Comparison of ENCODE assay signal across 8 cellular contexts in the genomic region with DNA sequence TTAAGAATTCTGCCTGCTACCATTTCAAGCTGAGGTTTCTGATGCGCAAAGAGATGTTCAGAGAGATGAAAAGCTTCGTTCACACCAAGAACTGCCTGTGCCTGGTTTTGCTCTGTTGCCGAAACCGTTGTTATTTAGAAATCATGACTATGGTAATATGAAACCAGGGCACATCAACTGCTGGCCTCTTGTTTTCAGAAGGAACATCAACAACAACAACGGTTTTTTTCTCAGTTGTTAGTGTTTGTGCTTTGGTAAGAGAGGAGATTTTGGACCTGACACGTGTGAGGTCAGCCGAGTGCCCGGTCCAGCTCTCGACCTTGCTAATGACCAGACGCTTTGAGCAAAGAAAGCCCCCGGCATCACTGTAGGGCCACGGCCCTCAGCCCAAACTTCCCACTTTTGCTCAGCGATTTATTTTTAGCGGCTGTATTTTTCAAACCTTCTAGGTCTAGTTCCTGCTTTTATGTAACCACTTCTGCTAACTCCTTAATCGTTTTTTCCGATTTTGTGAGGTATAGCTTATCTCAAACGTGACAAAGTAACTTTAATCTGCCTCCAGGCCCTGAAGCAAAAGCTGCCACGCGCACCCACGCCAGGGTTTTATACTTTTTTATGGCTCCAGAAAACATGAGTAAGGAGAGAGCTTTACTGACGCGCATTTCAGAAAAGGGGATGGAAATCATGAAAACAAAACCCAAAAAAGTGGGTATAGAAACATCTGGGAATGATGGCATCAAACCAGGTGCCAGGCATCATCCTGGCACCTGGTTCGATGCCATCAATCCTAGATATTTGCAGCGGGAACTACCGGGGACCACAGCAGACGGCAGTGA. TPM values are rescaled to one million over a fixed set of nuclear protein-coding genes. Genes with fewer than 3 reads are reported as not detected.
DNase-seq lines count a peak whose midpoint lies in the region; ATAC-seq and TF ChIP-seq lines count a peak whose summit lies in the region.

No MANE protein-coding gene starts in this region.

- intact Hi-C loops in left lung (cut with DNase I) = no loop called here

- no peaks in the 10 kb centered on the region for H3K9me3 ChIP-seq in left lung

- ATAC-seq in HG02763 (IDR thresholded peaks at IDR 0.05; ENCODE audit: unreplicated experiment) (peak; percentile 38), left lung (no peak), GM18520 (IDR thresholded peaks at IDR 0.05; ENCODE audit: unreplicated experiment) (no peak)

- peak overlapping the region; percentile 44 to 88 for H3K27ac ChIP-seq in left lung

- H3K27me3 ChIP-seq in left lung = no peaks in the 10 kb centered on the region

- peak overlapping the region; percentile 1; the same call in 1 of the 2 replicates for H3K4me3 ChIP-seq in GM12864 (ENCODE audit: low read depth, low read length)
- peak overlapping the region in 1 of 2 donors; percentile 8 for H3K4me3 ChIP-seq in left lung

- peak; percentile 85 for DNase-seq in GM12864 (ENCODE audit: low read depth)
- DNase-seq in T-helper 22 cell (ENCODE audit: low read depth) = peak; percentile 20
- peak in 1 of 2 donors; percentile 70 for DNase-seq in left lung
- DNase-seq in SHP77 (lab: John Stamatoyannopoulos, UW) = no peak
- no peak for DNase-seq in 8988T
- no peak for DNase-seq in DMS153 (lab: John Stamatoyannopoulos, UW)

- TF ChIP-seq CTCF in GM12864 (IDR thresholded peaks at IDR 0.05; ENCODE audit: low read depth, low read length, missing control alignments) (no peak), left lung (IDR thresholded peaks at IDR 0.05) (no peak)

- H3K36me3 ChIP-seq in left lung = no peaks in the 10 kb centered on the region

- H3K4me1 ChIP-seq in left lung = peaks cover 0 to 86% of the 10 kb centered on the region in 2 donors

RNA-seq across cellular contexts. Expression of gene KLF2, which starts 42.0 kb away (rescaled TPM):
- 10 to 100 TPM; 30.2 to 75.9 TPM for total RNA-seq in left lung

Comparison
In these comparisons a context has a peak if more than half of its experiments do, and no peak if none do; other contexts are left out.
1. DNase-seq: peak in GM12864 (single experiment) and T-helper 22 cell (single experiment); none in SHP77 (0 of 2), 8988T (single experiment) and DMS153 (single experiment).